In the genomic region with DNA sequence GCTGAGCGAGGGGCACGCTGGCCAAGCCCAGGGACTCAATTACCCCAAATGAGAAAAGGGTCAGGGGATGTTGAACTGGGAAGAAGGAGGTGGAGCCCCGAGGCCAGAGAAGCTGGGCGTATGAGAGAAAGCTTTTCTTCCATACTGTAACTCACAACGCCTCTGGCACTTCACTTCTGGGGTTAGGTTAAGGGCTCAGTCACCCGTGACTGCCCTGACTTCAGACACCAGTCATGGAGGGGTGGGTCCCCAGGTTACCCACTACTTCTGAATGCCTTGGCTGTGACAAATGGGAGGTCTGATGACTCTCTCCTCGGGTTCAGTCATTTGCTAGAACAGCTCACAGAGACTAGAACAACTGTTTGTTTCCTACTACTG, we compare ENCODE assay signal across 10 cellular contexts. TPM values are rescaled to one million over a fixed set of nuclear protein-coding genes. Genes with fewer than 3 reads are reported as not detected.
DNase-seq lines count a peak whose midpoint lies in the region; ATAC-seq, FAIRE-seq and TF ChIP-seq lines count a peak whose summit lies in the region.
"Had no signal": no experiment of that assay in that cellular context is flagged by ENCODE, and none has a peak within 500 bp of the region (broad histone marks: within the 10 kb centered on the region; RNA-seq: fewer than 3 reads in every experiment).

No MANE protein-coding gene starts in this region.

- H3K9me3 Mint-ChIP-seq in IgD-negative memory B cell, result no peaks in the 10 kb centered on the region
- no peaks in the 10 kb centered on the region for H3K9me3 Mint-ChIP-seq in stimulated activated naive CD8-positive, alpha-beta T cell treated with anti-CD3 and anti-CD28 coated beads, Interleukin-15, Interleukin-2, amounts not matched to agents 100 ng/mL and 50 ng/mL, for 24 hours

- no peak overlapping the region for H3K9ac ChIP-seq in H1 (replicated peaks in 1 of 4; ENCODE audit: extremely low read depth in 1 of 4, low read depth in 3 of 4, low read length in 3 of 4)

- H4K20me1 ChIP-seq in H1 (replicated peaks in 1 of 2; ENCODE audit: control insufficient read depth in 1 of 2, insufficient read depth in 2 of 2, low read length in 2 of 2), result no peaks in the 10 kb centered on the region

- no peak overlapping the region for H2AK5ac ChIP-seq in H1 (ENCODE audit: low read depth, low read length)

- H3K27ac Mint-ChIP-seq in IgD-negative memory B cell, result peak overlapping the region; percentile 93 to 97 (median 96)
- H3K27ac Mint-ChIP-seq in stimulated activated naive CD8-positive, alpha-beta T cell treated with anti-CD3 and anti-CD28 coated beads, Interleukin-15, Interleukin-2, amounts not matched to agents 100 ng/mL and 50 ng/mL, for 24 hours, result peak overlapping the region; percentile 95

- CTCF ChIA-PET in H1 (lab: Charles Lee; ENCODE audit: partially characterized antibody), result interaction anchor here (0.9 to 2.3 kb wide), 5 partner anchors 16 to 132 kb away, joined by 3 to 11 read pairs (median 4); no protein-coding TSS in a partner anchor

- TF ChIP-seq RAD21 in H1 (IDR thresholded peaks at IDR 0.05 in 1 of 2, conservative IDR thresholded peaks at IDR 0.05 in 1 of 2; ENCODE audit: low read depth in 2 of 2, low read length in 2 of 2), result no peak

- peaks cover 0 to 11% (median 4%) of the 10 kb centered on the region in 4 experiments; a peak in 6 of 7 replicates for H3K4me1 ChIP-seq in H1 (replicated peaks in 1 of 4; ENCODE audit: control insufficient read depth in 3 of 4, insufficient read depth in 4 of 4, low read length in 3 of 4)

- H2BK5ac ChIP-seq in H1 (ENCODE audit: low read depth, low read length), result 0 out of 2 replicates have a peak overlapping the region, but pooled peaks have one; percentile 52

- no peak for FAIRE-seq in H1 (lab: Jason Lieb, UNC)

- no peak for TF ChIP-seq POLR2A in H1 (IDR thresholded peaks at IDR 0.05; ENCODE audit: control extremely low read depth in 1 of 2, low read depth in 2 of 2, low read length in 2 of 2)

- no peak overlapping the region for H3K14ac ChIP-seq in H1 (ENCODE audit: insufficient read length)

- H4K91ac ChIP-seq in H1 (replicated peaks; ENCODE audit: insufficient read length, low read length), result peak overlapping the region; percentile 26

- H2BK120ac ChIP-seq in H1 (replicated peaks; ENCODE audit: low read depth, low read length), result no peak overlapping the region

- no peak for TF ChIP-seq CTCF in H1 (IDR thresholded peaks at IDR 0.05; ENCODE audit: control extremely low read depth in 1 of 3, insufficient read depth in 1 of 3, low read depth in 1 of 3, low read length in 3 of 3)

- H3K4me2 ChIP-seq in H1 (ENCODE audit: insufficient read depth in 1 of 2, low read depth in 2 of 2, low read length in 2 of 2), result no peak overlapping the region

- H3K79me2 ChIP-seq in H1 (ENCODE audit: control insufficient read depth in 1 of 2, insufficient read depth in 2 of 2, low read length in 2 of 2), result no peaks in the 10 kb centered on the region

- H2AFZ ChIP-seq in H1 (ENCODE audit: low read length), result no peak overlapping the region

- H2BK12ac ChIP-seq in H1 (ENCODE audit: low read depth, low read length), result no peak overlapping the region

- H3K27me3 Mint-ChIP-seq in IgD-negative memory B cell, result peaks cover 2% of the 10 kb centered on the region
- no peaks in the 10 kb centered on the region for H3K27me3 Mint-ChIP-seq in stimulated activated naive CD8-positive, alpha-beta T cell treated with anti-CD3 and anti-CD28 coated beads, Interleukin-15, Interleukin-2, amounts not matched to agents 100 ng/mL and 50 ng/mL, for 24 hours

- peak; percentile 75 for DNase-seq in activated effector memory CD4-positive, alpha-beta T cell treated with anti-CD3 and anti-CD28 coated beads, Interleukin-2, amount 50 U/mL, for 16 hours
- no peak for DNase-seq in activated effector memory CD4-positive, alpha-beta T cell treated with Interleukin-2 at 50 U/mL for 16 hours
- no peak for DNase-seq in H1 (ENCODE audit: low read depth in 1 of 2, low spot score in 2 of 2)
- no peak for DNase-seq in middle frontal gyrus (ENCODE audit: extremely low spot score, low spot score)
- DNase-seq in GM19240 (ENCODE audit: insufficient read length, low spot score), result no peak
- DNase-seq: NCI-H1436 treated with DMSO at 0.1 percent for 48 hours; NK-92 treated with Interleukin-12 subunit alpha and Interleukin-12 subunit beta, amount 100 ng/mL, for 24 hours had no signal

- H2BK20ac ChIP-seq in H1 (ENCODE audit: low read length), result no peak overlapping the region

- no peak overlapping the region for H3K18ac ChIP-seq in H1 (ENCODE audit: extremely low read depth, low read length)

- no peaks in the 10 kb centered on the region for H3K36me3 ChIP-seq in H1 (ENCODE audit: control insufficient read depth in 2 of 4, insufficient read depth in 4 of 4, low read length in 3 of 4)

- WGBS in H1 (ENCODE audit: extremely low coverage in 1 of 2, insufficient coverage in 1 of 2, insufficient read length in 1 of 2, insufficient replicate concordance in 2 of 2, low coverage in 1 of 2, low lambda C conversion rate in 2 of 2, missing lambda C conversion rate in 1 of 2), 2 experiments, result 82% methylated on average over 7 of the region's 7 CpGs; no CpG with 5 or more reads in 1 of the 2 experiments

- H3K4me3 Mint-ChIP-seq in IgD-negative memory B cell, result peak overlapping the region; percentile 69 to 90 (median 88)
- H3K4me3 Mint-ChIP-seq in stimulated activated naive CD8-positive, alpha-beta T cell treated with anti-CD3 and anti-CD28 coated beads, Interleukin-15, Interleukin-2, amounts not matched to agents 100 ng/mL and 50 ng/mL, for 24 hours, result peak overlapping the region; percentile 62

- no peak overlapping the region for H3K27ac ChIP-seq in H1 (ENCODE audit: low read depth, low read length)

- H3K4me3 ChIP-seq in H1 (ENCODE audit: extremely low read depth in 1 of 4, insufficient read depth in 2 of 4, low read depth in 3 of 4, low read length in 4 of 4), result no peak overlapping the region

- H3K9me3 ChIP-seq in H1 (ENCODE audit: insufficient read depth in 2 of 2, low read depth in 1 of 2, low read length in 1 of 2), result no peaks in the 10 kb centered on the region

- no peaks in the 10 kb centered on the region for H3K79me1 ChIP-seq in H1 (ENCODE audit: low read depth, low read length)

- H3K23ac ChIP-seq in H1 (ENCODE audit: insufficient read length), result no peak overlapping the region

- H2BK15ac ChIP-seq in H1 (ENCODE audit: low read length), result 0 out of 2 replicates have a peak overlapping the region, but pooled peaks have one; percentile 81

- no peaks in the 10 kb centered on the region for H3K23me2 ChIP-seq in H1 (ENCODE audit: low read depth, low read length)

- H4K5ac ChIP-seq in H1 (ENCODE audit: insufficient read length, low read depth, low read length), result no peak overlapping the region

- H3K4ac ChIP-seq in H1 (replicated peaks; ENCODE audit: insufficient read length, low read depth, low read length), result no peak overlapping the region

- H3K36me3 Mint-ChIP-seq in IgD-negative memory B cell, result peaks cover 2% of the 10 kb centered on the region
- no peaks in the 10 kb centered on the region for H3K36me3 Mint-ChIP-seq in stimulated activated naive CD8-positive, alpha-beta T cell treated with anti-CD3 and anti-CD28 coated beads, Interleukin-15, Interleukin-2, amounts not matched to agents 100 ng/mL and 50 ng/mL, for 24 hours (ENCODE audit: low read depth)

- peak overlapping the region; percentile 46; the same call in 1 of the 2 replicates for H4K8ac ChIP-seq in H1 (ENCODE audit: extremely low read depth, insufficient read depth, low read length)

- peaks cover 37 to 40% (median 37%) of the 10 kb centered on the region in 3 donors for H3K4me1 Mint-ChIP-seq in IgD-negative memory B cell
- peaks cover 64% of the 10 kb centered on the region for H3K4me1 Mint-ChIP-seq in stimulated activated naive CD8-positive, alpha-beta T cell treated with anti-CD3 and anti-CD28 coated beads, Interleukin-15, Interleukin-2, amounts not matched to agents 100 ng/mL and 50 ng/mL, for 24 hours (ENCODE audit: low read depth)

- no peak overlapping the region for H3K56ac ChIP-seq in H1 (replicated peaks; ENCODE audit: insufficient read length, low read depth, low read length)

- no peak for ATAC-seq in GM18868 (IDR thresholded peaks at IDR 0.05; ENCODE audit: unreplicated experiment)

- POLR2A ChIA-PET in H1 (lab: Charles Lee; ENCODE audit: partially characterized antibody), result interaction anchor here (0.6 to 1.0 kb wide), 2 partner anchors 11 to 18 kb away, joined by 3 read pairs; no protein-coding TSS in a partner anchor

- no peak for TF ChIP-seq EP300 in H1 (IDR thresholded peaks at IDR 0.05; ENCODE audit: borderline replicate concordance in 1 of 2, low read depth in 2 of 2, low read length in 2 of 2)

- no peaks in the 10 kb centered on the region for H3K27me3 ChIP-seq in H1 (replicated peaks in 1 of 4; ENCODE audit: control insufficient read depth in 3 of 4, extremely low read depth in 1 of 4, insufficient read depth in 3 of 4, low read length in 3 of 4)

TF ChIP-seq in H1, 55 proteins besides CTCF, POLR2A, EP300 and RAD21 (continues in another document):
- TF ChIP-seq TEAD4 (IDR thresholded peaks at IDR 0.05; ENCODE audit: low read depth, low read length), result no peak
- no peak for TF ChIP-seq SUZ12 (IDR thresholded peaks at IDR 0.05; ENCODE audit: low read length)
- TF ChIP-seq NRF1 (IDR thresholded peaks at IDR 0.05; ENCODE audit: low read depth, low read length), result no peak
- TF ChIP-seq POU5F1 (IDR thresholded peaks at IDR 0.05; ENCODE audit: low read depth, low read length), result no peak

RNA-seq across cellular contexts. Expression of a gene that starts 5.5 kb away (rescaled TPM):
- polyA plus RNA-seq in IgD-negative memory B cell, result 37.2 TPM
- not detected in 2 replicates for total RNA-seq in H1 (2021; fragmentation: NEBNext Ultra II Directional; extraction: Animal tissue kit (Norgen Biotek cat#: 25700))
- polyA plus RNA-seq in H1 (2011; rRNA removed), result 0.11 and 0.28 TPM in 2 replicates
- 0.26 TPM for polyA plus RNA-seq in H1 (2011; cell fraction: cytosol; rRNA removed)
- polyA plus RNA-seq in H1 (2011; cell fraction: nucleus; rRNA removed), result 0.54 TPM
- 0.09 to 0.15 TPM (median 0.15 TPM) in 3 of 4 replicates, not detected in the other for polyA plus RNA-seq in H1 (2012, experiment 1 of 2)
- 0.21 TPM for polyA plus RNA-seq in H1 (2012, experiment 2 of 2)
- polyA plus RNA-seq in H1 (2013, experiment 1 of 2), result not detected
- 0.04 TPM for polyA plus RNA-seq in H1 (2013, experiment 2 of 2)
- polyA minus RNA-seq in H1 (2011; rRNA and poly(A)+ RNA removed), result 0.16 TPM in 1 of 2 replicates, not detected in the other
- polyA minus RNA-seq in H1 (2011; cell fraction: cytosol; rRNA and poly(A)+ RNA removed), result not detected
- not detected for polyA minus RNA-seq in H1 (2011; cell fraction: nucleus; rRNA and poly(A)+ RNA removed)

RNA-seq across cellular contexts. Expression of a gene that starts 49.9 kb away (rescaled TPM):
- 11.4 TPM for polyA plus RNA-seq in IgD-negative memory B cell
- total RNA-seq in H1 (2021; fragmentation: NEBNext Ultra II Directional; extraction: Animal tissue kit (Norgen Biotek cat#: 25700)), result 48.6 and 49.9 TPM in 2 replicates
- polyA plus RNA-seq in H1 (2011; rRNA removed), result 62.4 and 80.6 TPM in 2 replicates
- polyA plus RNA-seq in H1 (2011; cell fraction: cytosol; rRNA removed), result 50.8 TPM
- 39.8 TPM for polyA plus RNA-seq in H1 (2011; cell fraction: nucleus; rRNA removed)
- 37.3 to 58.6 TPM (median 48.3 TPM) in 4 replicates for polyA plus RNA-seq in H1 (2012, experiment 1 of 2)
- 47.6 TPM for polyA plus RNA-seq in H1 (2012, experiment 2 of 2)
- 33.4 TPM for polyA plus RNA-seq in H1 (2013, experiment 1 of 2)
- 33.4 TPM for polyA plus RNA-seq in H1 (2013, experiment 2 of 2)
- polyA minus RNA-seq in H1 (2011; rRNA and poly(A)+ RNA removed), result 29.7 and 32.5 TPM in 2 replicates
- polyA minus RNA-seq in H1 (2011; cell fraction: cytosol; rRNA and poly(A)+ RNA removed), result 32.9 TPM
- 18.1 TPM for polyA minus RNA-seq in H1 (2011; cell fraction: nucleus; rRNA and poly(A)+ RNA removed)

Comparison
In these comparisons a context has a peak if more than half of its experiments do, and no peak if none do; other contexts are left out.
1. RNA of a gene that starts 5.5 kb away (polyA plus RNA-seq): 37.2 TPM in IgD-negative memory B cell (single experiment); 0.04 to 0.54 TPM in H1; every median in the first group is over 10 times any median in the second.